ENCODE assay signal across 1 cellular context in genomic region chr20:37729452-37729851, GRCh38.
TF ChIP-seq lines count a peak whose summit lies in the region.

No MANE protein-coding gene starts in this region.

TF ChIP-seq in WTC11, 78 proteins besides CTCF, POLR2A, EP300 and RAD21 (continued from another document):
- TF ChIP-seq, protein P1, sequence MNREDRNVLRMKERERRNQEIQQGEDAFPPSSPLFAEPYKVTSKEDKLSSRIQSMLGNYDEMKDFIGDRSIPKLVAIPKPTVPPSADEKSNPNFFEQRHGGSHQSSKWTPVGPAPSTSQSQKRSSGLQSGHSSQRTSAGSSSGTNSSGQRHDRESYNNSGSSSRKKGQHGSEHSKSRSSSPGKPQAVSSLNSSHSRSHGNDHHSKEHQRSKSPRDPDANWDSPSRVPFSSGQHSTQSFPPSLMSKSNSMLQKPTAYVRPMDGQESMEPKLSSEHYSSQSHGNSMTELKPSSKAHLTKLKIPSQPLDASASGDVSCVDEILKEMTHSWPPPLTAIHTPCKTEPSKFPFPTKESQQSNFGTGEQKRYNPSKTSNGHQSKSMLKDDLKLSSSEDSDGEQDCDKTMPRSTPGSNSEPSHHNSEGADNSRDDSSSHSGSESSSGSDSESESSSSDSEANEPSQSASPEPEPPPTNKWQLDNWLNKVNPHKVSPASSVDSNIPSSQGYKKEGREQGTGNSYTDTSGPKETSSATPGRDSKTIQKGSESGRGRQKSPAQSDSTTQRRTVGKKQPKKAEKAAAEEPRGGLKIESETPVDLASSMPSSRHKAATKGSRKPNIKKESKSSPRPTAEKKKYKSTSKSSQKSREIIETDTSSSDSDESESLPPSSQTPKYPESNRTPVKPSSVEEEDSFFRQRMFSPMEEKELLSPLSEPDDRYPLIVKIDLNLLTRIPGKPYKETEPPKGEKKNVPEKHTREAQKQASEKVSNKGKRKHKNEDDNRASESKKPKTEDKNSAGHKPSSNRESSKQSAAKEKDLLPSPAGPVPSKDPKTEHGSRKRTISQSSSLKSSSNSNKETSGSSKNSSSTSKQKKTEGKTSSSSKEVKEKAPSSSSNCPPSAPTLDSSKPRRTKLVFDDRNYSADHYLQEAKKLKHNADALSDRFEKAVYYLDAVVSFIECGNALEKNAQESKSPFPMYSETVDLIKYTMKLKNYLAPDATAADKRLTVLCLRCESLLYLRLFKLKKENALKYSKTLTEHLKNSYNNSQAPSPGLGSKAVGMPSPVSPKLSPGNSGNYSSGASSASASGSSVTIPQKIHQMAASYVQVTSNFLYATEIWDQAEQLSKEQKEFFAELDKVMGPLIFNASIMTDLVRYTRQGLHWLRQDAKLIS (CRISPR knock-in tag; IDR thresholded peaks at IDR 0.05; ENCODE audit: borderline replicate concordance): no peak
- TF ChIP-seq ZNF281 (CRISPR knock-in tag; IDR thresholded peaks at IDR 0.05) (no peak), OVOL2 (CRISPR knock-in tag; IDR thresholded peaks at IDR 0.05; ENCODE audit: borderline replicate concordance) (no peak), RORB (CRISPR knock-in tag; IDR thresholded peaks at IDR 0.05) (no peak), NR3C1 (CRISPR knock-in tag; conservative IDR thresholded peaks at IDR 0.05; ENCODE audit: low read depth) (no peak), RELA (CRISPR knock-in tag; IDR thresholded peaks at IDR 0.05; ENCODE audit: borderline replicate concordance) (no peak), ETV6 (CRISPR knock-in tag; IDR thresholded peaks at IDR 0.05) (no peak), ZNF263 (CRISPR knock-in tag; IDR thresholded peaks at IDR 0.05; ENCODE audit: low read depth) (no peak), ZNF317 (CRISPR knock-in tag; IDR thresholded peaks at IDR 0.05; ENCODE audit: borderline replicate concordance, low read depth) (no peak), ZNF532 (CRISPR knock-in tag; IDR thresholded peaks at IDR 0.05; ENCODE audit: borderline replicate concordance) (no peak), JAZF1 (CRISPR knock-in tag; IDR thresholded peaks at IDR 0.05) (no peak), FOXP1 (CRISPR knock-in tag; IDR thresholded peaks at IDR 0.05; ENCODE audit: borderline replicate concordance) (no peak), SP1 (CRISPR knock-in tag; conservative IDR thresholded peaks at IDR 0.05) (no peak), ZNF671 (CRISPR knock-in tag; IDR thresholded peaks at IDR 0.05) (no peak)
- TF ChIP-seq, protein P2, sequence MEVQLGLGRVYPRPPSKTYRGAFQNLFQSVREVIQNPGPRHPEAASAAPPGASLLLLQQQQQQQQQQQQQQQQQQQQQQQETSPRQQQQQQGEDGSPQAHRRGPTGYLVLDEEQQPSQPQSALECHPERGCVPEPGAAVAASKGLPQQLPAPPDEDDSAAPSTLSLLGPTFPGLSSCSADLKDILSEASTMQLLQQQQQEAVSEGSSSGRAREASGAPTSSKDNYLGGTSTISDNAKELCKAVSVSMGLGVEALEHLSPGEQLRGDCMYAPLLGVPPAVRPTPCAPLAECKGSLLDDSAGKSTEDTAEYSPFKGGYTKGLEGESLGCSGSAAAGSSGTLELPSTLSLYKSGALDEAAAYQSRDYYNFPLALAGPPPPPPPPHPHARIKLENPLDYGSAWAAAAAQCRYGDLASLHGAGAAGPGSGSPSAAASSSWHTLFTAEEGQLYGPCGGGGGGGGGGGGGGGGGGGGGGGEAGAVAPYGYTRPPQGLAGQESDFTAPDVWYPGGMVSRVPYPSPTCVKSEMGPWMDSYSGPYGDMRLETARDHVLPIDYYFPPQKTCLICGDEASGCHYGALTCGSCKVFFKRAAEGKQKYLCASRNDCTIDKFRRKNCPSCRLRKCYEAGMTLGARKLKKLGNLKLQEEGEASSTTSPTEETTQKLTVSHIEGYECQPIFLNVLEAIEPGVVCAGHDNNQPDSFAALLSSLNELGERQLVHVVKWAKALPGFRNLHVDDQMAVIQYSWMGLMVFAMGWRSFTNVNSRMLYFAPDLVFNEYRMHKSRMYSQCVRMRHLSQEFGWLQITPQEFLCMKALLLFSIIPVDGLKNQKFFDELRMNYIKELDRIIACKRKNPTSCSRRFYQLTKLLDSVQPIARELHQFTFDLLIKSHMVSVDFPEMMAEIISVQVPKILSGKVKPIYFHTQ (CRISPR knock-in tag; IDR thresholded peaks at IDR 0.05): no peak
- TF ChIP-seq, protein P3, sequence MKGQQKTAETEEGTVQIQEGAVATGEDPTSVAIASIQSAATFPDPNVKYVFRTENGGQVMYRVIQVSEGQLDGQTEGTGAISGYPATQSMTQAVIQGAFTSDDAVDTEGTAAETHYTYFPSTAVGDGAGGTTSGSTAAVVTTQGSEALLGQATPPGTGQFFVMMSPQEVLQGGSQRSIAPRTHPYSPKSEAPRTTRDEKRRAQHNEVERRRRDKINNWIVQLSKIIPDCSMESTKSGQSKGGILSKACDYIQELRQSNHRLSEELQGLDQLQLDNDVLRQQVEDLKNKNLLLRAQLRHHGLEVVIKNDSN (CRISPR knock-in tag; IDR thresholded peaks at IDR 0.05): no peak
TF ChIP-seq in WTC11: peak in this region for 0.
